Comparison of ENCODE assay signal across 26 cellular contexts in genomic region chr10:93973748-93974445, GRCh38. TPM values are rescaled to one million over a fixed set of nuclear protein-coding genes. Genes with fewer than 3 reads are reported as not detected.
"Had no signal": no experiment of that assay in that cellular context is flagged by ENCODE, and none has a peak within 500 bp of the region (broad histone marks: within the 10 kb centered on the region; RNA-seq: fewer than 3 reads in every experiment).

No MANE protein-coding gene starts in this region.

- H3K27me3 ChIP-seq: neural progenitor cell, pancreas, right lobe of liver, sigmoid colon, stomach, thyroid gland, tibial nerve, upper lobe of left lung, vagina had no signal

- H3K4me2 ChIP-seq: neural progenitor cell had no signal

- H3K4me3 ChIP-seq: neural progenitor cell, pancreas, prostate gland, right lobe of liver, sigmoid colon, stomach, thoracic aorta, thyroid gland, tibial nerve, upper lobe of left lung, vagina had no signal

- H3K4me1 ChIP-seq: neural progenitor cell, pancreas, prostate gland, right lobe of liver, sigmoid colon, stomach, thyroid gland, tibial nerve, upper lobe of left lung, vagina had no signal

- H3K9me3 ChIP-seq: pancreas, prostate gland, right lobe of liver, sigmoid colon, stomach, thoracic aorta, thyroid gland, tibial nerve, upper lobe of left lung, vagina had no signal

- DNase-seq: naive B cell; naive thymus-derived CD8-positive, alpha-beta T cell; nephron progenitor cell; occipital lobe; pancreas; right cardiac atrium; right lobe of liver; sigmoid colon; small intestine; stimulated activated CD4-positive, alpha-beta T cell treated with anti-CD3 and anti-CD28 coated beads, Interleukin-15, amount 100 ng/mL, for 24 hours; stimulated activated CD4-positive, alpha-beta T cell treated with anti-CD3 and anti-CD28 coated beads, Interleukin-2, amount 100 ng/mL, for 24 hours; stimulated activated CD4-positive, alpha-beta T cell treated with anti-CD3 and anti-CD28 coated beads, Interleukin-2, amount 100 ng/mL, for 48 hours; stimulated activated CD4-positive, alpha-beta T cell treated with anti-CD3 and anti-CD28 coated beads, Interleukin-4, amount 100 ng/mL, for 24 hours; stimulated activated naive B cell treated with anti-CD40 and anti-IgM and Interleukin-4, amounts not matched to agents 10 μg/mL and 1 μg/mL and 100 μg/mL, for 72 hours; stimulated activated naive CD4-positive, alpha-beta T cell treated with Interleukin-2 at 50 U/mL for 16 hours; stomach; thyroid gland; trophoblast cell; upper lobe of left lung had no signal

- H3K36me3 ChIP-seq: neural progenitor cell, pancreas, prostate gland, right lobe of liver, sigmoid colon, stomach, thoracic aorta, thyroid gland, tibial nerve, upper lobe of left lung, vagina had no signal

- ATAC-seq: naive thymus-derived CD8-positive, alpha-beta T cell; natural killer cell treated with Interleukin-12 subunit alpha and Interleukin-12 subunit beta and Interleukin-15 and Interleukin-18, amount 100 ng/mL, for 72 hours; pancreas; right cardiac atrium; right lobe of liver; stimulated activated effector memory CD8-positive, alpha-beta T cell treated with anti-CD3 and anti-CD28 coated beads, Interleukin-12 subunit alpha, Interleukin-12 subunit beta, amount 100 ng/mL, for 72 hours; stimulated activated naive B cell treated with anti-CD40 and anti-IgM and Interleukin-4, amounts not matched to agents 10 μg/mL and 1 μg/mL and 100 μg/mL, for 72 hours had no signal

- H3K9ac ChIP-seq: neural progenitor cell had no signal

- H2AFZ ChIP-seq: neural progenitor cell had no signal

- H3K27ac ChIP-seq: neural progenitor cell, pancreas, prostate gland, right lobe of liver, sigmoid colon, stomach, thoracic aorta, thyroid gland, tibial nerve, upper lobe of left lung, vagina had no signal

RNA-seq across cellular contexts. Expression of gene PLCE1, which starts 19.8 kb away (rescaled TPM):
- total RNA-seq: naive thymus-derived CD8-positive, alpha-beta T cell had no signal
